In the genomic region with DNA sequence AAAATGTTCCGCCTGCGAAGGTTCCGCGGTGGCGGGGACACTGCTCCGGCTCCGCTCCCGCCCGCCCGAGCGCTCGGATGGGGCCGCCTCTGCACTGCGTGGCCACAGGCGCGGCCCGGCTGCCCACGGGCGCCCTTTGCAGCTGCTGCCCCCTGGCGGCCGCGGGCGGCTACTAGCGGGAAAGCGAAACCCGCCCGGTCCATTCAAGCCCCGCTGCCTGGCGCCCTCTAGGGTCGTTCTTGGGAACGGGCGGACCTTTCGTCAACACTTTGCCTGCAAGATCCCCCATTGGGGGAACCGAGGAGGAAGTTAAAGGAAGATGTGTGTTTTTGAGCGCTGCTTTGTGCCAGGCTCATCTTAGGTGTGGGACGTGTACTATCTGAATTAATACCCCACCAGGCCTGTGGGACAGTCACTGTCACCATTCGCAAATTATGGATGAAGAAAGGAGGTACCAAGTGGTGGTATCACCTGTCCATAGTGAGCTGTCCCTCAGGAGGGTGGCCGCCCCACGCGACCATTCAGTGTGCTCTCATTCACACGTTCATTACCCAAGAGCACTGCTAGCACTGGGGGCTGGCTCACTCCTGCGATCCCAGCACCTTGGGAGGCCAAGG, we compare ENCODE assay signal across 8 cellular contexts. TPM values are rescaled to one million over a fixed set of nuclear protein-coding genes. Genes with fewer than 3 reads are reported as not detected.
DNase-seq lines count a peak whose midpoint lies in the region; ATAC-seq and TF ChIP-seq lines count a peak whose summit lies in the region.

No MANE protein-coding gene starts in this region.

- H3K14ac ChIP-seq in trophoblast cell (ENCODE audit: low read length) = no peak overlapping the region

- no peaks in the 10 kb centered on the region for H3K79me1 ChIP-seq in trophoblast cell (ENCODE audit: low read length)

- H3K79me2 ChIP-seq in DOHH2 (ENCODE audit: control insufficient read depth, low read length) = no peaks in the 10 kb centered on the region
- no peaks in the 10 kb centered on the region for H3K79me2 ChIP-seq in trophoblast cell (ENCODE audit: control insufficient read depth, insufficient read depth, low read length, poor library complexity)

- H2BK12ac ChIP-seq in trophoblast cell (ENCODE audit: low read length) = no peak overlapping the region

- peak overlapping the region; percentile 37 for H3K23ac ChIP-seq in trophoblast cell (ENCODE audit: low read length)

- H3K36me3 ChIP-seq in DOHH2 (ENCODE audit: control insufficient read depth, low read length) = no peaks in the 10 kb centered on the region
- H3K36me3 ChIP-seq in trophoblast cell (ENCODE audit: control insufficient read depth in 1 of 2, insufficient read depth in 2 of 2, low read length in 2 of 2) = no peaks in the 10 kb centered on the region
- no peaks in the 10 kb centered on the region for H3K36me3 ChIP-seq in upper lobe of right lung

- H4K91ac ChIP-seq in trophoblast cell (ENCODE audit: low read depth, low read length) = no peak overlapping the region

- H3K4me3 ChIP-seq in DOHH2 (ENCODE audit: low read length) (peak overlapping the region; percentile 46), trophoblast cell (ENCODE audit: low read depth, low read length) (no peak overlapping the region), upper lobe of right lung (no peak overlapping the region)

- peak; percentile 98 for ATAC-seq in upper lobe of right lung

- H3K4ac ChIP-seq in trophoblast cell (ENCODE audit: low read depth, low read length) = no peak overlapping the region

- intact Hi-C loops in upper lobe of right lung (cut with DNase I) = loop anchor here (10.0 kb wide), 1 partner anchor 151 kb away; no protein-coding TSS in a partner anchor

- H2AK5ac ChIP-seq in trophoblast cell (ENCODE audit: low read length) = no peak overlapping the region

- H3K27me3 ChIP-seq in DOHH2 (ENCODE audit: control insufficient read depth, low read length) (peaks cover 20% of the 10 kb centered on the region), trophoblast cell (ENCODE audit: insufficient read depth, low read length) (peaks cover 2% of the 10 kb centered on the region), upper lobe of right lung (no peaks in the 10 kb centered on the region)

- no peaks in the 10 kb centered on the region for H4K20me1 ChIP-seq in DOHH2 (ENCODE audit: control insufficient read depth, insufficient read depth, low read depth, low read length)

- no peak overlapping the region for H3K9ac ChIP-seq in trophoblast cell (ENCODE audit: low read length)

- no CpG with 5 or more reads among the region's 42 CpGs for WGBS in trophoblast cell (ENCODE audit: extremely low coverage, insufficient coverage, insufficient read length)

- no peak overlapping the region for H4K8ac ChIP-seq in trophoblast cell (ENCODE audit: low read depth, low read length)

- no peak overlapping the region for H2AFZ ChIP-seq in trophoblast cell (ENCODE audit: insufficient read depth, low read length, poor library complexity)

- no peak overlapping the region for H2BK5ac ChIP-seq in trophoblast cell (ENCODE audit: low read depth, low read length, poor library complexity)

- H3K4me2 ChIP-seq in DOHH2 (ENCODE audit: low read length) (peak overlapping the region; percentile 67), trophoblast cell (ENCODE audit: low read length) (no peak overlapping the region)

- no peak overlapping the region for H2BK120ac ChIP-seq in trophoblast cell (ENCODE audit: insufficient read depth, low read length, poor library complexity)

- 0 out of 2 replicates have a peak, but pooled peaks cover 4% of the 10 kb centered on the region for H3F3A ChIP-seq in DOHH2 (ENCODE audit: control insufficient read depth, insufficient read depth)

- H3K9me2 ChIP-seq in DOHH2 (replicated peaks; ENCODE audit: control insufficient read depth, low read length) = no peaks in the 10 kb centered on the region

- TF ChIP-seq CTCF in DOHH2 (IDR thresholded peaks at IDR 0.05; ENCODE audit: low read depth, low read length, poor library complexity, severe bottlenecking) = peak; percentile 99
- peak; percentile 100 for TF ChIP-seq CTCF in upper lobe of right lung (IDR thresholded peaks at IDR 0.05)

- DNase-seq in HCEC 1CT (peak; percentile 66), NCI-H1105 (lab: John Stamatoyannopoulos, UW) (peak; percentile 82), SKM-1 (lab: John Stamatoyannopoulos, UW; ENCODE audit: unreplicated experiment) (peak; percentile 38), germinal center (ENCODE audit: low spot score) (peak; percentile 95), trophoblast cell (peak; percentile 80 to 94), upper lobe of right lung (peak; percentile 96)
- peak; percentile 93 for DNase-seq in activated naive CD4-positive, alpha-beta T cell treated with Interleukin-2 at 50 U/mL for 16 hours

- H3K9me3 ChIP-seq in DOHH2 (ENCODE audit: control insufficient read depth, insufficient read depth, low read length) (no peaks in the 10 kb centered on the region), trophoblast cell (ENCODE audit: insufficient read depth, low read depth, low read length) (no peaks in the 10 kb centered on the region), upper lobe of right lung (no peaks in the 10 kb centered on the region)

- H3K27ac ChIP-seq in DOHH2 (ENCODE audit: low read depth, low read length) = no peak overlapping the region
- no peak overlapping the region for H3K27ac ChIP-seq in trophoblast cell (ENCODE audit: low read depth, low read length)
- H3K27ac ChIP-seq in upper lobe of right lung = no peak overlapping the region

- H3K4me1 ChIP-seq in DOHH2 (ENCODE audit: control insufficient read depth, low read length) (peaks cover 6% of the 10 kb centered on the region), trophoblast cell (ENCODE audit: control insufficient read depth in 1 of 2, insufficient read depth in 2 of 2, low read length in 2 of 2) (no peaks in the 10 kb centered on the region), upper lobe of right lung (peaks cover 6% of the 10 kb centered on the region)

- H3K18ac ChIP-seq in trophoblast cell (ENCODE audit: low read length) = no peak overlapping the region

- H4K12ac ChIP-seq in trophoblast cell (ENCODE audit: low read depth, low read length) = no peak overlapping the region

RNA-seq across cellular contexts. Expression of a gene that starts 19.4 kb away (rescaled TPM):
- 0.04 and 0.10 TPM in 2 replicates for polyA plus RNA-seq in trophoblast cell (2013)
- 6.7 TPM for total RNA-seq in upper lobe of right lung

RNA-seq across cellular contexts. Expression of a gene that starts 24.9 kb away (rescaled TPM):
- polyA plus RNA-seq in trophoblast cell (2013) = 16.8 and 18.1 TPM in 2 replicates
- total RNA-seq in upper lobe of right lung = 4.1 TPM

Comparison
In these comparisons a context has a peak if more than half of its experiments do, and no peak if none do; other contexts are left out.
1. DNase-seq: peak in every context shown above with its lines; median percentile 96 in upper lobe of right lung; 95 in germinal center; 93 in activated naive CD4-positive, alpha-beta T cell treated with Interleukin-2 at 50 U/mL for 16 hours; 87 in trophoblast cell; 82 in NCI-H1105; 66 in HCEC 1CT; 38 in SKM-1.